In genomic region chr6:10491905-10492304, GRCh38 we compare ENCODE assay signal across 1 cellular context. TPM values are rescaled to one million over a fixed set of nuclear protein-coding genes. Genes with fewer than 3 reads are reported as not detected.
"Had no signal": no experiment of that assay in that cellular context is flagged by ENCODE, and none has a peak within 500 bp of the region (broad histone marks: within the 10 kb centered on the region; RNA-seq: fewer than 3 reads in every experiment).

No MANE protein-coding gene starts in this region.

RNA-seq across cellular contexts. Expression of gene GCNT2, which starts 29.2 kb away (rescaled TPM):
- total RNA-seq: GM23248 had no signal
- polyA plus RNA-seq: GM23248 had no signal
